ENCODE assay signal across 2 cellular contexts in the genomic region with DNA sequence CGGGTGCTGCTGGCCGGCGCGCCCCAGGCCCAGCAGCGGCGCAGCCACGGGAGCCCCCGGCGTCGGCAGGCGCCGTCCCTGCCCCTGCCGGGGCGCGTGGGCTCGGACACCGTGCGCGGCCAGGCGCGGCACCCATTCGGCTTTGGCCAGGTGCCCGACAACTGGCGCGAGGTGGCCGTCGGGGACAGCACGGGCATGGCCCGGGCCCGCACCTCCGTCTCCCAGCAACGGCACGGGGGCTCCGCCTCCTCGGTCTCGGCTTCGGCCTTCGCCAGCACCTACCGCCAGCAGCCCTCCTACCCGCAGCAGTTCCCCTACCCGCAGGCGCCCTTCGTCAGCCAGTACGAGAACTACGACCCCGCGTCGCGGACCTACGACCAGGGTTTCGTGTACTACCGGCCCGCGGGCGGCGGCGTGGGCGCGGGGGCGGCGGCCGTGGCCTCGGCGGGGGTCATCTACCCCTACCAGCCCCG.
TF ChIP-seq lines count a peak whose summit lies in the region.

No MANE protein-coding gene starts in this region.

TF ChIP-seq in SK-N-SH, 30 proteins besides CTCF, POLR2A, EP300 and RAD21 (continued from another document):
- TF ChIP-seq, protein P1, sequence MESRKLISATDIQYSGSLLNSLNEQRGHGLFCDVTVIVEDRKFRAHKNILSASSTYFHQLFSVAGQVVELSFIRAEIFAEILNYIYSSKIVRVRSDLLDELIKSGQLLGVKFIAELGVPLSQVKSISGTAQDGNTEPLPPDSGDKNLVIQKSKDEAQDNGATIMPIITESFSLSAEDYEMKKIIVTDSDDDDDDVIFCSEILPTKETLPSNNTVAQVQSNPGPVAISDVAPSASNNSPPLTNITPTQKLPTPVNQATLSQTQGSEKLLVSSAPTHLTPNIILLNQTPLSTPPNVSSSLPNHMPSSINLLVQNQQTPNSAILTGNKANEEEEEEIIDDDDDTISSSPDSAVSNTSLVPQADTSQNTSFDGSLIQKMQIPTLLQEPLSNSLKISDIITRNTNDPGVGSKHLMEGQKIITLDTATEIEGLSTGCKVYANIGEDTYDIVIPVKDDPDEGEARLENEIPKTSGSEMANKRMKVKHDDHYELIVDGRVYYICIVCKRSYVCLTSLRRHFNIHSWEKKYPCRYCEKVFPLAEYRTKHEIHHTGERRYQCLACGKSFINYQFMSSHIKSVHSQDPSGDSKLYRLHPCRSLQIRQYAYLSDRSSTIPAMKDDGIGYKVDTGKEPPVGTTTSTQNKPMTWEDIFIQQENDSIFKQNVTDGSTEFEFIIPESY (IDR thresholded peaks at IDR 0.05; ENCODE audit: borderline replicate concordance, low read depth): no peak
- no peak for TF ChIP-seq POLR2AphosphoS5 (IDR thresholded peaks at IDR 0.05; ENCODE audit: low read depth, low read length)
- TF ChIP-seq USF2 (IDR thresholded peaks at IDR 0.05; ENCODE audit: borderline replicate concordance, low read depth, low read length): no peak
- no peak for TF ChIP-seq TCF12 (IDR thresholded peaks at IDR 0.05)
- TF ChIP-seq RFX5 (IDR thresholded peaks at IDR 0.05; ENCODE audit: low read length): no peak
- TF ChIP-seq, protein P2, sequence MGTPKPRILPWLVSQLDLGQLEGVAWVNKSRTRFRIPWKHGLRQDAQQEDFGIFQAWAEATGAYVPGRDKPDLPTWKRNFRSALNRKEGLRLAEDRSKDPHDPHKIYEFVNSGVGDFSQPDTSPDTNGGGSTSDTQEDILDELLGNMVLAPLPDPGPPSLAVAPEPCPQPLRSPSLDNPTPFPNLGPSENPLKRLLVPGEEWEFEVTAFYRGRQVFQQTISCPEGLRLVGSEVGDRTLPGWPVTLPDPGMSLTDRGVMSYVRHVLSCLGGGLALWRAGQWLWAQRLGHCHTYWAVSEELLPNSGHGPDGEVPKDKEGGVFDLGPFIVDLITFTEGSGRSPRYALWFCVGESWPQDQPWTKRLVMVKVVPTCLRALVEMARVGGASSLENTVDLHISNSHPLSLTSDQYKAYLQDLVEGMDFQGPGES (IDR thresholded peaks at IDR 0.05; ENCODE audit: low read depth, low read length): no peak
- no peak for TF ChIP-seq FOSL2 (IDR thresholded peaks at IDR 0.05; ENCODE audit: borderline replicate concordance, low read depth)
- no peak for TF ChIP-seq NFIC (IDR thresholded peaks at IDR 0.05; ENCODE audit: borderline replicate concordance)
- TF ChIP-seq CHD2 (IDR thresholded peaks at IDR 0.05; ENCODE audit: low read length, partially characterized antibody): no peak

TF ChIP-seq in SK-N-SH treated with all-trans-retinoic acid at 6 μM for 48 hours, 23 proteins besides CTCF, POLR2A, EP300 and RAD21 (continued from another document):
- TF ChIP-seq TSHZ2 (CRISPR knock-in tag; IDR thresholded peaks at IDR 0.05) (no peak), ZNF565 (CRISPR knock-in tag; conservative IDR thresholded peaks at IDR 0.05; ENCODE audit: low read depth) (no peak), ISL1 (CRISPR knock-in tag; IDR thresholded peaks at IDR 0.05) (no peak), BACH2 (CRISPR knock-in tag; IDR thresholded peaks at IDR 0.05; ENCODE audit: borderline replicate concordance) (no peak), CSDC2 (CRISPR knock-in tag; IDR thresholded peaks at IDR 0.05) (no peak), TCF4 (CRISPR knock-in tag; IDR thresholded peaks at IDR 0.05; ENCODE audit: borderline replicate concordance) (no peak), ZC3H10 (CRISPR knock-in tag; IDR thresholded peaks at IDR 0.05) (no peak), ESRRG (CRISPR knock-in tag; IDR thresholded peaks at IDR 0.05) (no peak)
